ENCODE assay signal across 21 cellular contexts in the genomic region with DNA sequence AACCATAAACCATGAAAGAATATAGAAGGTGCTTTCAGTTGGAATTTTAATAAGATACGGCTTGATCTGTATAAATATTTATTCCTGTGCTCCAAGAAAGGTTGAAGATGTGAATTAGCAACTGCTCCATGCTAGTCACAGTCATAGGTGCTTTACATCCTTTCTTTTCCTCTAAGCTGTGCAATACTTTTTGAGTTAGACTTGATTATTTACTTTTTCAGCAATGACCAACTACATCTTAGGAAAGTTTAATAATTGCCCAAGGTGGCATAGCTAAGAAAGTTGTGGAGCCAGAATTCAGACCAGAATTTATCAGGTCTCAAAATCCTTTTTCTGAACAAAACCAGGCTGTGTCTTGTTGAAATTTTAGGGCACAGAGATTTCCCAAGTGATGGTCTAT. TPM values are rescaled to one million over a fixed set of nuclear protein-coding genes. Genes with fewer than 3 reads are reported as not detected.
"Had no signal": no experiment of that assay in that cellular context is flagged by ENCODE, and none has a peak within 500 bp of the region (broad histone marks: within the 10 kb centered on the region; RNA-seq: fewer than 3 reads in every experiment).

No MANE protein-coding gene starts in this region.

- H3K4me3 ChIP-seq: left ventricle myocardium inferior, lung, ovary, skin epidermis, tibial nerve, uterus had no signal

- H3K27me3 ChIP-seq: ovary, tibial nerve, uterus had no signal

- H3K4me1 ChIP-seq: left ventricle myocardium inferior, tibial nerve, uterus had no signal

- ATAC-seq: natural killer cell; right cardiac atrium; sciatic nerve; stimulated activated naive B cell treated with anti-CD40 and anti-IgM and Interleukin-4, amounts not matched to agents 10 μg/mL and 1 μg/mL and 100 μg/mL, for 72 hours; stimulated activated naive CD8-positive, alpha-beta T cell treated with anti-CD3 and anti-CD28 coated beads, Interleukin-15, amount 100 ng/mL, for 72 hours had no signal

- H3K36me3 ChIP-seq: left ventricle myocardium inferior, ovary, tibial nerve, uterus had no signal

- H3K9me3 ChIP-seq: left ventricle myocardium inferior, ovary, tibial nerve, uterus had no signal

- H3K27ac ChIP-seq: left ventricle myocardium inferior, ovary, skin epidermis, tibial nerve, uterus had no signal

- DNase-seq: hippocampal formation; left ventricle myocardium inferior; mesendoderm; naive B cell; natural killer cell; ovary; retina; right cardiac atrium; stimulated activated CD4-positive, alpha-beta T cell treated with anti-CD3 and anti-CD28 coated beads, Interleukin-12 subunit alpha, Interleukin-12 subunit beta, amount 100 ng/mL, for 4 hours; stimulated activated CD4-positive, alpha-beta T cell treated with anti-CD3 and anti-CD28 coated beads, Interleukin-15, amount 100 ng/mL, for 24 hours; stimulated activated CD4-positive, alpha-beta T cell treated with anti-CD3 and anti-CD28 coated beads, Interleukin-2, amount 100 ng/mL, for 24 hours; stimulated activated CD4-positive, alpha-beta T cell treated with anti-CD3 and anti-CD28 coated beads, Interleukin-4, amount 100 ng/mL, for 1 hour; stimulated activated naive B cell treated with anti-CD40 and anti-IgM and Interleukin-4, amounts not matched to agents 10 μg/mL and 1 μg/mL and 100 μg/mL, for 72 hours; stimulated activated naive CD8-positive, alpha-beta T cell treated with anti-CD3 and anti-CD28 coated beads, Interleukin-15, amount 100 ng/mL, for 72 hours; substantia nigra; uterus had no signal

RNA-seq across cellular contexts. Expression of a gene that starts 13.7 kb away (rescaled TPM):
- total RNA-seq: pulmonary artery endothelial cell had no signal
